ENCODE assay signal across 8 cellular contexts in the genomic region with DNA sequence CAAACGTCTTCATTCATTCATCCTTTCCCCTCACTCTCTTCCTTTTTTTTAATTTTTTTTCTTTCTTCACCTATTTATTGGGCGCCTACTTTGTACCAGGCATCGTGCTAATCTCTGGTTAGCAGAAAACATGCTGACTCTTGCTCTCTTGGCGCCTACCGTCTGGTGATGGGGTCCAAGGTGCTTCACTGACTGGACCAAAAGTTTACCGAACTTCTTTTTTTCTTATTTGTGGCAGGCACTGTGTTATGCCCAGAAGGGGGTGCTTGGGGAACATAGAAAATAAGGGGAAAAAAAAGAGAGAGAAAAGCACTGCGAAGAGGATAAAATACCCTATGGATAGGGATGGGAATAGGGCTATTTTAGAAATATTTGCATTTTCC. TPM values are rescaled to one million over a fixed set of nuclear protein-coding genes. Genes with fewer than 3 reads are reported as not detected.
DNase-seq lines count a peak whose midpoint lies in the region; ATAC-seq and TF ChIP-seq lines count a peak whose summit lies in the region.

No MANE protein-coding gene starts in this region.

- H3K4me1 ChIP-seq in BLaER1: peaks cover 31% of the 10 kb centered on the region
- peaks cover 0 to 10% (median 8%) of the 10 kb centered on the region in 4 donors for H3K4me1 ChIP-seq in Peyer's patch
- H3K4me1 ChIP-seq in fibroblast of lung (ENCODE audit: control insufficient read depth, extremely low read depth, insufficient read depth, low read length): peaks cover 4% of the 10 kb centered on the region

- H3K27me3 ChIP-seq in BLaER1 (no peaks in the 10 kb centered on the region), Peyer's patch (no peaks in the 10 kb centered on the region), fibroblast of lung (ENCODE audit: control insufficient read depth, insufficient read depth, low read length) (no peaks in the 10 kb centered on the region)

- H3K36me3 ChIP-seq in BLaER1 (peaks cover 10% of the 10 kb centered on the region; the same call in 1 of the 2 replicates), Peyer's patch (peaks cover 0 to 5% (median 0%) of the 10 kb centered on the region in 3 donors), fibroblast of lung (ENCODE audit: control insufficient read depth, insufficient read depth, low read length) (no peaks in the 10 kb centered on the region)

- no peaks in the 10 kb centered on the region for H3K9me3 ChIP-seq in BLaER1
- H3K9me3 ChIP-seq in Peyer's patch: no peaks in the 10 kb centered on the region
- H3K9me3 ChIP-seq in fibroblast of lung (ENCODE audit: control insufficient read depth, insufficient read depth, low read depth, low read length): no peaks in the 10 kb centered on the region

- no peak for TF ChIP-seq CTCF in Peyer's patch (IDR thresholded peaks at IDR 0.05)
- no peak for TF ChIP-seq CTCF in fibroblast of lung (conservative IDR thresholded peaks at IDR 0.05 in 1 of 2, IDR thresholded peaks at IDR 0.05 in 1 of 2; ENCODE audit: low read depth in 1 of 2, low read length in 2 of 2)

- H3K27ac ChIP-seq in BLaER1 (peak overlapping the region; percentile 85; the same call in 1 of the 2 replicates), Peyer's patch (peak overlapping the region in 3 of 4 donors; percentile 64 to 82 (median 75)), fibroblast of lung (ENCODE audit: insufficient read depth, low read length) (peak overlapping the region; percentile 80)

- no peak for TF ChIP-seq POLR2A in Peyer's patch (IDR thresholded peaks at IDR 0.05)

- H3K9ac ChIP-seq in BLaER1 (peak overlapping the region; percentile 81; the same call in 1 of the 2 replicates), fibroblast of lung (ENCODE audit: insufficient read depth, low read length) (peak overlapping the region; percentile 88)

- H3K4me2 ChIP-seq in BLaER1 (peak overlapping the region; percentile 84), fibroblast of lung (ENCODE audit: extremely low read depth, insufficient read depth, low read length) (peak overlapping the region; percentile 98)

- H3K79me2 ChIP-seq in fibroblast of lung (ENCODE audit: control insufficient read depth, insufficient read depth, low read length): peaks cover 32% of the 10 kb centered on the region

- DNase-seq in Peyer's patch: no peak
- DNase-seq in fibroblast of lung (ENCODE audit: low read depth in 2 of 2): peak in 1 of 2 donors; percentile 2
- no peak for DNase-seq in sciatic nerve (ENCODE audit: low spot score)
- DNase-seq in HT-29 (ENCODE audit: low spot score): no peak
- no peak for DNase-seq in NCI-H446 (lab: John Stamatoyannopoulos, UW)
- DNase-seq in cerebellum (ENCODE audit: low spot score): no peak

- H3K4me3 ChIP-seq in BLaER1 (peak overlapping the region; percentile 87), Peyer's patch (peak overlapping the region; percentile 85 to 97 (median 90)), fibroblast of lung (replicated peaks in 1 of 4; ENCODE audit: control extremely low read depth in 1 of 4, insufficient read depth in 1 of 4, low read depth in 3 of 4, low read length in 4 of 4) (peak overlapping the region; percentile 91 to 99 (median 95))

- intact Hi-C loops in sciatic nerve (cut with DNase I): no loop called here

- H2AFZ ChIP-seq in fibroblast of lung (ENCODE audit: low read length): peak overlapping the region; percentile 99

- H4K20me1 ChIP-seq in BLaER1 (peaks cover 21% of the 10 kb centered on the region), fibroblast of lung (ENCODE audit: control insufficient read depth, extremely low read depth, insufficient read depth, low read length) (no peaks in the 10 kb centered on the region)

- ATAC-seq in GM21515 (IDR thresholded peaks at IDR 0.05; ENCODE audit: unreplicated experiment) (peak; percentile 4), sciatic nerve (peak; percentile 11)

RNA-seq across cellular contexts. Expression of a gene that starts 0.5 kb away (rescaled TPM):
- total RNA-seq in Peyer's patch: 10 to 100 TPM; 18.4 to 68.5 (median 23.8) TPM
- total RNA-seq in fibroblast of lung: 42.1 and 47.2 TPM in 2 replicates
- 49.6 and 54.8 TPM in 2 replicates for polyA plus RNA-seq in fibroblast of lung
- 54.2 and 61.5 TPM in 2 replicates for polyA plus RNA-seq in fibroblast of lung (2012)
- polyA minus RNA-seq in fibroblast of lung (ENCODE audit: low replicate concordance): 12.1 and 34.3 TPM in 2 replicates
- total RNA-seq in sciatic nerve: 79.3 TPM
- total RNA-seq in HT-29 (2014; rRNA removed; shearing (Covaris generic)): 21.7 and 32.2 TPM in 2 replicates
- total RNA-seq in cerebellum: 39.7 TPM
